Comparison of ENCODE assay signal across 8 cellular contexts in genomic region chrM:11642-12298, GRCh38.
"Had no signal": no experiment of that assay in that cellular context is flagged by ENCODE, and none has a peak within 500 bp of the region (broad histone marks: within the 10 kb centered on the region; RNA-seq: fewer than 3 reads in every experiment).

No MANE protein-coding gene starts in this region.

- H2AFZ ChIP-seq: GM23248 had no signal

- H3K4me3 ChIP-seq: GM23248 had no signal

- H3K9ac ChIP-seq: GM23248 had no signal

- FAIRE-seq: H54, HTR-8/SVneo had no signal

- DNase-seq: GM23248, GOT3, H9, HCEC 1CT, Kasumi-1, KG1 had no signal

- H3K27ac ChIP-seq: GM23248 had no signal
